ENCODE assay signal across 9 cellular contexts in genomic region chr3:71694358-71694999, GRCh38. TPM values are rescaled to one million over a fixed set of nuclear protein-coding genes. Genes with fewer than 3 reads are reported as not detected.
DNase-seq lines count a peak whose midpoint lies in the region; TF ChIP-seq lines count a peak whose summit lies in the region.
"Had no signal": no experiment of that assay in that cellular context is flagged by ENCODE, and none has a peak within 500 bp of the region (broad histone marks: within the 10 kb centered on the region; RNA-seq: fewer than 3 reads in every experiment).

No MANE protein-coding gene starts in this region.

- H3K9ac ChIP-seq in SK-N-SH (no peak overlapping the region), fibroblast of lung (ENCODE audit: insufficient read depth, low read length) (no peak overlapping the region)

- H3K27ac ChIP-seq in SK-N-SH (ENCODE audit: low read depth in 2 of 2, low read length in 1 of 2) (0 out of 4 replicates have a peak overlapping the region, but pooled peaks of 1 of the 2 experiments have one; percentile 6), fibroblast of lung (ENCODE audit: insufficient read depth, low read length) (no peak overlapping the region)

- 74% methylated on average over 4 of the region's 4 CpGs for WGBS in SK-N-SH (ENCODE audit: low lambda C conversion rate)

- H3K36me3 ChIP-seq in SK-N-SH (replicated peaks in 1 of 2; ENCODE audit: control insufficient read depth in 1 of 2, insufficient read depth in 2 of 2, low read length in 1 of 2) = no peaks in the 10 kb centered on the region
- H3K36me3 ChIP-seq in fibroblast of lung (ENCODE audit: control insufficient read depth, insufficient read depth, low read length) = no peaks in the 10 kb centered on the region
- no peaks in the 10 kb centered on the region for H3K36me3 ChIP-seq in BE2C

- no peaks in the 10 kb centered on the region for H3K27me3 Mint-ChIP-seq in osteocyte (ENCODE audit: unreplicated experiment)

- CTCF ChIA-PET in SK-N-SH (lab: Yijun Ruan, JAX) = interaction anchor here (1.1 to 3.3 kb wide), 2 partner anchors 17 to 30 kb away, joined by 4 to 15 read pairs; partner anchors contain the start of gene EIF4E3

- peaks cover 35% of the 10 kb centered on the region for H3K4me1 Mint-ChIP-seq in osteocyte (ENCODE audit: unreplicated experiment)

- POLR2A ChIA-PET in SK-N-SH (lab: Yijun Ruan, JAX) = no interaction called here

- no peaks in the 10 kb centered on the region for H3K27me3 ChIP-seq in SK-N-SH (ENCODE audit: insufficient read depth)
- no peaks in the 10 kb centered on the region for H3K27me3 ChIP-seq in fibroblast of lung (ENCODE audit: control insufficient read depth, insufficient read depth, low read length)
- H3K27me3 ChIP-seq in BE2C = no peaks in the 10 kb centered on the region

- no peak overlapping the region for H3K4me3 ChIP-seq in SK-N-SH (ENCODE audit: low read depth in 2 of 2, low read length in 1 of 2)
- no peak overlapping the region for H3K4me3 ChIP-seq in fibroblast of lung (replicated peaks in 1 of 4; ENCODE audit: control extremely low read depth in 1 of 4, insufficient read depth in 1 of 4, low read depth in 3 of 4, low read length in 4 of 4)
- no peak overlapping the region for H3K4me3 ChIP-seq in BE2C (ENCODE audit: low read depth, low read length)

- H3F3A ChIP-seq in SK-N-SH (replicated peaks; ENCODE audit: insufficient read depth) = no peaks in the 10 kb centered on the region

- no peak overlapping the region for H3K4me2 ChIP-seq in SK-N-SH
- H3K4me2 ChIP-seq in fibroblast of lung (ENCODE audit: extremely low read depth, insufficient read depth, low read length) = peak overlapping the region; percentile 55

- H3K9me3 ChIP-seq in SK-N-SH = no peaks in the 10 kb centered on the region
- no peaks in the 10 kb centered on the region for H3K9me3 ChIP-seq in fibroblast of lung (ENCODE audit: control insufficient read depth, insufficient read depth, low read depth, low read length)
- H3K9me3 ChIP-seq in BE2C = no peaks in the 10 kb centered on the region

- peak overlapping the region; percentile 89 for H3K27ac Mint-ChIP-seq in osteocyte (ENCODE audit: unreplicated experiment)

- H2AFZ ChIP-seq in SK-N-SH (ENCODE audit: low read depth) = peak overlapping the region; percentile 27
- no peak overlapping the region for H2AFZ ChIP-seq in fibroblast of lung (ENCODE audit: low read length)

- no peaks in the 10 kb centered on the region for H4K20me1 ChIP-seq in SK-N-SH (ENCODE audit: insufficient read depth)
- H4K20me1 ChIP-seq in fibroblast of lung (ENCODE audit: control insufficient read depth, extremely low read depth, insufficient read depth, low read length) = no peaks in the 10 kb centered on the region

- no peak for TF ChIP-seq RAD21 in SK-N-SH (IDR thresholded peaks at IDR 0.05; ENCODE audit: low read length)

- peak overlapping the region; percentile 36 for H3K4me3 Mint-ChIP-seq in osteocyte (ENCODE audit: unreplicated experiment)

- TF ChIP-seq EP300 in SK-N-SH (IDR thresholded peaks at IDR 0.05; ENCODE audit: borderline replicate concordance in 1 of 2, low read depth in 1 of 2, low read length in 1 of 2) = no peak

- H3K9me3 Mint-ChIP-seq in osteocyte (ENCODE audit: unreplicated experiment) = no peaks in the 10 kb centered on the region

- H3K4me1 ChIP-seq in SK-N-SH (ENCODE audit: control insufficient read depth in 1 of 2, insufficient read depth in 2 of 2, low read depth in 1 of 2, low read length in 1 of 2) (peaks cover 0 to 2% of the 10 kb centered on the region in 2 experiments; a peak in 3 of 4 replicates), fibroblast of lung (ENCODE audit: control insufficient read depth, extremely low read depth, insufficient read depth, low read length) (peaks cover 11% of the 10 kb centered on the region), BE2C (no peaks in the 10 kb centered on the region)

- no peaks in the 10 kb centered on the region for H3K9me2 ChIP-seq in SK-N-SH

- peak; percentile 28 for DNase-seq in AG08396 (ENCODE audit: low spot score)
- DNase-seq in SK-N-SH = no peak
- peak; percentile 74 to 91 for DNase-seq in fibroblast of lung (ENCODE audit: low read depth in 2 of 2)
- no peak for DNase-seq in osteocyte (ENCODE audit: extremely low spot score, unreplicated experiment)
- DNase-seq in activated CD8-positive, alpha-beta memory T cell treated with anti-CD3 and anti-CD28 coated beads for 24 hours = no peak
- DNase-seq in KG1 (lab: John Stamatoyannopoulos, UW) = no peak
- no peak for DNase-seq in BE2C
- DNase-seq in activated CD4-positive, alpha-beta T cell treated with anti-CD3 and anti-CD28 coated beads for 4 hours = no peak
- DNase-seq: NCI-H524 had no signal

- no peaks in the 10 kb centered on the region for H3K79me2 ChIP-seq in SK-N-SH (ENCODE audit: insufficient read depth)
- no peaks in the 10 kb centered on the region for H3K79me2 ChIP-seq in fibroblast of lung (ENCODE audit: control insufficient read depth, insufficient read depth, low read length)

- TF ChIP-seq CTCF in SK-N-SH (IDR thresholded peaks at IDR 0.05) = no peak
- no peak for TF ChIP-seq CTCF in fibroblast of lung (conservative IDR thresholded peaks at IDR 0.05 in 1 of 2, IDR thresholded peaks at IDR 0.05 in 1 of 2; ENCODE audit: low read depth in 1 of 2, low read length in 2 of 2)
- no peak for TF ChIP-seq CTCF in osteocyte (IDR thresholded peaks at IDR 0.05)
- no peak for TF ChIP-seq CTCF in BE2C (IDR thresholded peaks at IDR 0.05; ENCODE audit: low read depth, low read length)

- no peaks in the 10 kb centered on the region for H3K36me3 Mint-ChIP-seq in osteocyte (ENCODE audit: unreplicated experiment)

TF ChIP-seq in SK-N-SH, 30 proteins besides CTCF, POLR2A, EP300 and RAD21 (continues in another document):
- TF ChIP-seq MAX (IDR thresholded peaks at IDR 0.05; ENCODE audit: low read depth) = no peak
- no peak for TF ChIP-seq ZBTB33 (IDR thresholded peaks at IDR 0.05; ENCODE audit: borderline replicate concordance, low read depth)
- TF ChIP-seq TAF1 (IDR thresholded peaks at IDR 0.05; ENCODE audit: borderline replicate concordance, low read depth, low read length) = no peak
- no peak for TF ChIP-seq EZH2phosphoT487 (IDR thresholded peaks at IDR 0.05; ENCODE audit: borderline replicate concordance, low read depth)
- TF ChIP-seq NRF1 (IDR thresholded peaks at IDR 0.05; ENCODE audit: low read depth, low read length) = no peak

RNA-seq across cellular contexts. Expression of gene EIF4E3, which starts 30.7 kb away (rescaled TPM):
- 0.47 and 0.67 TPM in 2 replicates for polyA plus RNA-seq in SK-N-SH (2012; rRNA removed)
- 1.3 and 2.1 TPM in 2 replicates for polyA plus RNA-seq in SK-N-SH (2012; cell fraction: cytosol; rRNA removed)
- polyA plus RNA-seq in SK-N-SH (2012; cell fraction: nucleus; rRNA removed) = 0.13 and 0.51 TPM in 2 replicates
- total RNA-seq in fibroblast of lung = 1.8 and 2.6 TPM in 2 replicates
- 7.6 and 12.8 TPM in 2 replicates for polyA plus RNA-seq in fibroblast of lung
- polyA plus RNA-seq in fibroblast of lung (2012) = 3.3 and 5.8 TPM in 2 replicates
- 0.86 and 2.4 TPM in 2 replicates for polyA minus RNA-seq in fibroblast of lung (ENCODE audit: low replicate concordance)
- 7.7 TPM in 2 replicates for total RNA-seq in osteocyte
- polyA plus RNA-seq in BE2C (2012; ENCODE audit: insufficient read depth, insufficient read length, low read depth) = 0.88 TPM

RNA-seq across cellular contexts. Expression of gene GPR27, which starts 59.2 kb away (rescaled TPM):
- polyA plus RNA-seq in SK-N-SH (2012; rRNA removed) = 0.05 and 0.16 TPM in 2 replicates
- polyA plus RNA-seq in SK-N-SH (2012; cell fraction: cytosol; rRNA removed) = 0.18 and 0.25 TPM in 2 replicates
- not detected in 2 replicates for polyA plus RNA-seq in SK-N-SH (2012; cell fraction: nucleus; rRNA removed)
- under 0.01 TPM in 1 of 2 replicates, not detected in the other for total RNA-seq in fibroblast of lung
- not detected in 2 replicates for polyA plus RNA-seq in fibroblast of lung
- not detected in 2 replicates for polyA plus RNA-seq in fibroblast of lung (2012)
- polyA minus RNA-seq in fibroblast of lung (ENCODE audit: low replicate concordance) = not detected in 2 replicates
- 0.63 and 0.94 TPM in 2 replicates for total RNA-seq in osteocyte
- polyA plus RNA-seq in BE2C (2012; ENCODE audit: insufficient read depth, insufficient read length, low read depth) = 17.7 TPM

Comparison
In these comparisons a context has a peak if more than half of its experiments do, and no peak if none do; other contexts are left out.
1. DNase-seq: peak in AG08396 (single experiment) and fibroblast of lung (2 of 2); none in SK-N-SH (single experiment), osteocyte (single experiment), activated CD8-positive, alpha-beta memory T cell treated with anti-CD3 and anti-CD28 coated beads for 24 hours (single experiment), KG1 (single experiment), BE2C (single experiment) and activated CD4-positive, alpha-beta T cell treated with anti-CD3 and anti-CD28 coated beads for 4 hours (0 of 2).